In genomic region chr9:36486933-36487481, GRCh38 we compare ENCODE assay signal across 8 cellular contexts.
DNase-seq lines count a peak whose midpoint lies in the region; TF ChIP-seq lines count a peak whose summit lies in the region.

No MANE protein-coding gene starts in this region.

- peak overlapping the region; percentile 88 for H3K4me3 Mint-ChIP-seq in stimulated activated naive CD8-positive, alpha-beta T cell treated with anti-CD3 and anti-CD28 coated beads, Interleukin-15, Interleukin-2, amounts not matched to agents 100 ng/mL and 50 ng/mL, for 24 hours

- H4K20me1 ChIP-seq in Loucy (ENCODE audit: insufficient read depth, low read length, poor library complexity, severe bottlenecking): peaks cover 17% of the 10 kb centered on the region

- H3K4me1 ChIP-seq in Loucy (ENCODE audit: insufficient read depth, low read length, poor library complexity, severe bottlenecking): peaks cover 39% of the 10 kb centered on the region
- H3K4me1 ChIP-seq in endocrine pancreas (ENCODE audit: control insufficient read depth, insufficient read depth, low read length): no peaks in the 10 kb centered on the region
- peaks cover 17% of the 10 kb centered on the region for H3K4me1 ChIP-seq in mucosa of stomach (ENCODE audit: control insufficient read depth, insufficient read depth, low read length)

- peak overlapping the region; percentile 89 for H3K4me3 ChIP-seq in H7 (ENCODE audit: insufficient read depth, low read depth, low read length)
- H3K4me3 ChIP-seq in Loucy (ENCODE audit: low read length, poor library complexity, severe bottlenecking): peak overlapping the region; percentile 82
- no peak overlapping the region for H3K4me3 ChIP-seq in endocrine pancreas (ENCODE audit: control insufficient read depth, insufficient read depth, low read length)
- peak overlapping the region; percentile 77 for H3K4me3 ChIP-seq in mucosa of stomach (ENCODE audit: low read length)

- no peaks in the 10 kb centered on the region for H3K36me3 Mint-ChIP-seq in stimulated activated naive CD8-positive, alpha-beta T cell treated with anti-CD3 and anti-CD28 coated beads, Interleukin-15, Interleukin-2, amounts not matched to agents 100 ng/mL and 50 ng/mL, for 24 hours (ENCODE audit: low read depth)

- no peaks in the 10 kb centered on the region; the same call in 1 of the 2 replicates for H3K36me3 ChIP-seq in H7 (replicated peaks; ENCODE audit: control insufficient read depth, insufficient read depth, low read length)
- H3K36me3 ChIP-seq in Loucy (ENCODE audit: insufficient read depth, low read length): no peaks in the 10 kb centered on the region
- no peaks in the 10 kb centered on the region for H3K36me3 ChIP-seq in endocrine pancreas (ENCODE audit: control insufficient read depth, insufficient read depth, low read length)
- no peaks in the 10 kb centered on the region for H3K36me3 ChIP-seq in mucosa of stomach (ENCODE audit: control insufficient read depth, insufficient read depth, low read length)

- peak overlapping the region; percentile 100 for H3K4me2 ChIP-seq in Loucy (ENCODE audit: low read depth, low read length, poor library complexity, severe bottlenecking)

- H3K9me3 ChIP-seq in Loucy (ENCODE audit: insufficient read depth, low read depth, low read length) (no peaks in the 10 kb centered on the region), endocrine pancreas (ENCODE audit: control insufficient read depth, low read length) (no peaks in the 10 kb centered on the region), mucosa of stomach (ENCODE audit: control insufficient read depth, low read length) (no peaks in the 10 kb centered on the region)

- peaks cover 47% of the 10 kb centered on the region for H3K79me2 ChIP-seq in Loucy (ENCODE audit: insufficient read depth, low read length)

- H3K27me3 ChIP-seq in H7 (ENCODE audit: control insufficient read depth, insufficient read depth, low read length): no peaks in the 10 kb centered on the region
- no peaks in the 10 kb centered on the region for H3K27me3 ChIP-seq in Loucy (ENCODE audit: insufficient read depth, low read length, poor library complexity, severe bottlenecking)
- no peaks in the 10 kb centered on the region for H3K27me3 ChIP-seq in endocrine pancreas (ENCODE audit: control insufficient read depth, insufficient read depth, low read length)
- no peaks in the 10 kb centered on the region for H3K27me3 ChIP-seq in mucosa of stomach (ENCODE audit: control insufficient read depth, insufficient read depth, low read length)

- 0 out of 2 replicates have a peak overlapping the region, but pooled peaks have one; percentile 48 for H2AFZ ChIP-seq in Loucy (ENCODE audit: low read length)

- H3K9ac ChIP-seq in Loucy (ENCODE audit: low read depth, low read length, poor library complexity, severe bottlenecking) (peak overlapping the region; percentile 80), endocrine pancreas (ENCODE audit: control insufficient read depth, insufficient read depth, low read length) (peak overlapping the region; percentile 94), mucosa of stomach (ENCODE audit: low read length) (peak overlapping the region; percentile 84)

- no peaks in the 10 kb centered on the region for H3K27me3 Mint-ChIP-seq in stimulated activated naive CD8-positive, alpha-beta T cell treated with anti-CD3 and anti-CD28 coated beads, Interleukin-15, Interleukin-2, amounts not matched to agents 100 ng/mL and 50 ng/mL, for 24 hours

- no peak for TF ChIP-seq CTCF in GM10266 (IDR thresholded peaks at IDR 0.05; ENCODE audit: control insufficient read depth, insufficient read depth, low read depth, missing control alignments)
- TF ChIP-seq CTCF in Loucy (conservative IDR thresholded peaks at IDR 0.05; ENCODE audit: low read length): no peak

- DNase-seq in GM10266 (ENCODE audit: extremely low spot score): peak; percentile 49
- DNase-seq in H7: peak; percentile 76
- peak; percentile 26 to 32 for DNase-seq in activated CD4-positive, alpha-beta T cell treated with anti-CD3 and anti-CD28 coated beads, Interleukin-2, amount 50 U/mL, for 4 hours
- no peak for DNase-seq in putamen (ENCODE audit: low spot score)

- peaks cover 67% of the 10 kb centered on the region for H3K4me1 Mint-ChIP-seq in stimulated activated naive CD8-positive, alpha-beta T cell treated with anti-CD3 and anti-CD28 coated beads, Interleukin-15, Interleukin-2, amounts not matched to agents 100 ng/mL and 50 ng/mL, for 24 hours (ENCODE audit: low read depth)

- peak overlapping the region; percentile 68 for H3K27ac Mint-ChIP-seq in stimulated activated naive CD8-positive, alpha-beta T cell treated with anti-CD3 and anti-CD28 coated beads, Interleukin-15, Interleukin-2, amounts not matched to agents 100 ng/mL and 50 ng/mL, for 24 hours

- H3K9me2 ChIP-seq in Loucy (replicated peaks; ENCODE audit: low read depth, low read length): no peaks in the 10 kb centered on the region

- H3K9me3 Mint-ChIP-seq in stimulated activated naive CD8-positive, alpha-beta T cell treated with anti-CD3 and anti-CD28 coated beads, Interleukin-15, Interleukin-2, amounts not matched to agents 100 ng/mL and 50 ng/mL, for 24 hours: no peaks in the 10 kb centered on the region

- no peaks in the 10 kb centered on the region for H3F3A ChIP-seq in Loucy (ENCODE audit: low read depth)
